Comparison of ENCODE assay signal across 1 cellular context in the genomic region with DNA sequence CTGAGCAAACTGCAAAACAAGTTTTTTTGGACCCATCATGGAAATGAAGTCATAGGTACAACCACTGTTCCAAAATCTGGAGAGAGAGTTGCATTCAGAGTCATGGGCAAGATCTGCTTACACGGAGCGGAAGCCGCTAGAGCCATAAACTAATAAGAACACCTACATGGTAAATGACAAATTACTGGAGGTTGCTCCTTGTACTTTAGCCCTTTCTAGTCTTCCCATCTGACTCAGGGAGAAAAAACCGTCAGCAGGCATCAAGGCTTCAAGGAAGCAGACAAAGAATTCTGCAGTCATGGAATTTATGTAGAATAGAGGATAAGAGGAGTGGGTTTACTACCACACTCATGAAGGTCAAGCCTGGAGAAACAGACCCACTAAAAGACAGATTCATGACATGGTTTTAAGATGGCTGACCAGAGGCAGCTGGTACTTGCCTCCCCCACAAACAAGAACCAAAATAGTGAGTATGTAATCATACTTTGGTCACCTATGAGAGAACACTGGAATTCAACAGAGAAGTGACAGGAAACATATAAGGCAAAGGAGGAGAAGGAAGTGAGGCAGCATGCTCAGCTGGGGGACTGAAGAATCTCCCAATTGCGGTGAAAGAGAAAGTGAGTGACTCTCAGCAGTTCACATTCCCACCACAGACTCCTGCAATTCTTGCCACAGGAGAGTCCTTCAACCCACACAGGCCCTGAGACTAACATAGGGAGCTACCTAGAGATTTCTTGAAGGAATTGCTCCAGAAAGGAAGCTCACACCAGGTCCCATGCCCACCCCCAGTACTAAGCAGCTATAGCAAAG.
A peak's percentile ranks its signal among the peaks of the same experiment; 100 is the strongest.
TF ChIP-seq lines count a peak whose summit lies in the region.

No MANE protein-coding gene starts in this region.

TF ChIP-seq in GM12878, 131 proteins besides CTCF, POLR2A, EP300 and RAD21:
- no peak for TF ChIP-seq E2F4 (IDR thresholded peaks at IDR 0.05; ENCODE audit: low read depth, low read length)
- TF ChIP-seq BCL11A (IDR thresholded peaks at IDR 0.05; ENCODE audit: low read depth, low read length): no peak
- peak; percentile 71 for TF ChIP-seq YY1 (IDR thresholded peaks at IDR 0.05; ENCODE audit: low read depth, low read length)
- no peak for TF ChIP-seq WRNIP1 (IDR thresholded peaks at IDR 0.05; ENCODE audit: borderline replicate concordance, low read depth, low read length)
- no peak for TF ChIP-seq ATF3 (IDR thresholded peaks at IDR 0.05; ENCODE audit: borderline replicate concordance, extremely low read depth, low read depth, low read length)
- peak; percentile 35; the same call in 1 of the 2 replicates for TF ChIP-seq RUNX3 (IDR thresholded peaks at IDR 0.05; ENCODE audit: low read length)
- TF ChIP-seq ZBTB33 (IDR thresholded peaks at IDR 0.05): no peak
- no peak for TF ChIP-seq FOS (IDR thresholded peaks at IDR 0.05; ENCODE audit: borderline replicate concordance, extremely low read depth, insufficient read length)
- no peak for TF ChIP-seq STAT3 (IDR thresholded peaks at IDR 0.05; ENCODE audit: low read depth, low read length)
- TF ChIP-seq NR2C1 (IDR thresholded peaks at IDR 0.05): no peak
